Comparison of ENCODE assay signal across 17 cellular contexts in genomic region chr10:66218981-66219587, GRCh38.
"Had no signal": no experiment of that assay in that cellular context is flagged by ENCODE, and none has a peak within 500 bp of the region (broad histone marks: within the 10 kb centered on the region; RNA-seq: fewer than 3 reads in every experiment).

No MANE protein-coding gene starts in this region.

- H3K4me3 Mint-ChIP-seq: mesothelial cell of epicardium, nephron had no signal

- DNase-seq: activated CD8-positive, alpha-beta memory T cell treated with anti-CD3 and anti-CD28 coated beads, Interleukin-2, amount 50 U/mL, for 4 hours; activated naive CD4-positive, alpha-beta T cell treated with Interleukin-2 at 50 U/mL for 16 hours; aorta; cerebellar nuclear complex; effector CD4-positive, alpha-beta T cell; kidney; nucleus accumbens; sigmoid colon; SJCRH30; stimulated activated naive CD4-positive, alpha-beta T cell treated with Interleukin-2 at 50 U/mL for 16 hours; T1000; transverse colon; uterus had no signal

- ATAC-seq: left lobe of liver had no signal

- H3K27ac Mint-ChIP-seq: activated T-helper 2 cell treated with anti-CD3 and anti-CD28 coated beads, Interferon-gamma antibody, Interleukin-2, Interleukin-4, amounts not matched to agents 10 μg/mL and 5 μg/mL and 100 μg/mL, durations not matched to agents 14 hours and 24 hours and 36 hours; mesothelial cell of epicardium; nephron had no signal

- H3K4me1 Mint-ChIP-seq: mesothelial cell of epicardium, nephron had no signal

- H3K36me3 Mint-ChIP-seq: mesothelial cell of epicardium had no signal
